20 cellular contexts compared by ENCODE assay signal in the genomic region with DNA sequence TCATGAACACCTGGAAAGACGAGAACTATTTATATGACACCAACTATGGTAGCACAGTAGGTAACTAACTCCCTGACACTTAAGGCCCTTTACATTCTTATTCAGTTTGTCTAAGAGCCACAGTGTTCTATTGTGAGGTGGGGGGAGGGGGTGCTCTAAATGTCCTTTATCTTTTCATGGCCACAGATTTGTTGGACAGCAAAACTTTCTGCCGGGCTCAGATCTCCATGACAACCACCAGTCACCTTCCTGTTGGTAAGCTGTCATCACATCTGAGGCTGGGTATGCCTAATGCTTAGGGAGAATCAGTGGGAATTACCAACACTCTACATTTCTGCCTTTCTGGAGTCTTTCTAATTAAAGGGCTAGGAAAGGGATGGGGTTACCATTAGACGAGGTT. TPM values are rescaled to one million over a fixed set of nuclear protein-coding genes. Genes with fewer than 3 reads are reported as not detected.
DNase-seq lines count a peak whose midpoint lies in the region; ATAC-seq lines count a peak whose summit lies in the region.
"Had no signal": no experiment of that assay in that cellular context is flagged by ENCODE, and none has a peak within 500 bp of the region (broad histone marks: within the 10 kb centered on the region; RNA-seq: fewer than 3 reads in every experiment).

No MANE protein-coding gene starts in this region.

- H3K36me3 ChIP-seq in neuronal stem cell (replicated peaks in 1 of 2; ENCODE audit: control insufficient read depth in 2 of 2, insufficient read depth in 2 of 2, low read length in 2 of 2): no peaks in the 10 kb centered on the region
- H3K36me3 ChIP-seq in effector memory CD4-positive, alpha-beta T cell (ENCODE audit: control insufficient read depth, insufficient read depth, low read length): no peaks in the 10 kb centered on the region
- H3K36me3 ChIP-seq: sigmoid colon had no signal

- H4K91ac ChIP-seq in neuronal stem cell (ENCODE audit: low read depth, low read length, poor library complexity): no peak overlapping the region

- no peak overlapping the region for H2AK5ac ChIP-seq in neuronal stem cell (ENCODE audit: low read depth, low read length)

- no peak overlapping the region for H2BK120ac ChIP-seq in neuronal stem cell (ENCODE audit: low read depth, low read length)

- ATAC-seq in activated CD4-positive, CD25-positive, alpha-beta regulatory T cell treated with anti-CD3 and anti-CD28 coated beads, Interleukin-2, amount 50 U/mL, for 24 hours: no peak
- ATAC-seq: stimulated activated memory B cell treated with anti-CD40 and anti-IgM and Interleukin-4, amounts not matched to agents 10 μg/mL and 1 μg/mL and 100 μg/mL, for 72 hours; upper lobe of right lung had no signal

- no peak overlapping the region for H3K27ac ChIP-seq in neuronal stem cell (replicated peaks; ENCODE audit: low read length)
- H3K27ac ChIP-seq in effector memory CD4-positive, alpha-beta T cell (ENCODE audit: insufficient read depth, low read length, poor library complexity, severe bottlenecking): no peak overlapping the region
- H3K27ac ChIP-seq: sigmoid colon, upper lobe of right lung had no signal

- H2BK15ac ChIP-seq in neuronal stem cell (ENCODE audit: low read length): no peak overlapping the region

- H2BK12ac ChIP-seq in neuronal stem cell (ENCODE audit: low read length): no peak overlapping the region

- H3K4me1 ChIP-seq in neuronal stem cell (ENCODE audit: control insufficient read depth in 2 of 2, insufficient read depth in 1 of 2, low read depth in 1 of 2, low read length in 2 of 2): peaks cover 13 to 31% of the 10 kb centered on the region in 2 donors
- peaks cover 23% of the 10 kb centered on the region for H3K4me1 ChIP-seq in effector memory CD4-positive, alpha-beta T cell (ENCODE audit: control insufficient read depth, insufficient read depth, low read length, poor library complexity, severe bottlenecking)
- H3K4me1 ChIP-seq: sigmoid colon had no signal

- no peak overlapping the region for H4K8ac ChIP-seq in neuronal stem cell (ENCODE audit: low read depth, low read length)

- no peak overlapping the region for H2BK5ac ChIP-seq in neuronal stem cell (ENCODE audit: low read length)

- no peaks in the 10 kb centered on the region for H3K27me3 ChIP-seq in neuronal stem cell (ENCODE audit: control insufficient read depth in 3 of 3, insufficient read depth in 3 of 3, low read depth in 1 of 3, low read length in 3 of 3)
- no peaks in the 10 kb centered on the region for H3K27me3 ChIP-seq in effector memory CD4-positive, alpha-beta T cell (replicated peaks; ENCODE audit: control insufficient read depth, insufficient read depth, low read length, poor library complexity, severe bottlenecking)
- H3K27me3 ChIP-seq: sigmoid colon, upper lobe of right lung had no signal

- H3K18ac ChIP-seq in neuronal stem cell (ENCODE audit: low read length): no peak overlapping the region

- H3K14ac ChIP-seq in neuronal stem cell (ENCODE audit: low read length): no peak overlapping the region

- DNase-seq in NCI-H748 (lab: John Stamatoyannopoulos, UW; ENCODE audit: unreplicated experiment): peak; percentile 11
- no peak for DNase-seq in NCI-H748 treated with DMSO at 0.1 percent for 48 hours (lab: John Stamatoyannopoulos, UW)
- DNase-seq in OCI-M1 (lab: John Stamatoyannopoulos, UW): peak; percentile 9
- peak; percentile 53 for DNase-seq in dermis blood vessel endothelial cell
- no peak for DNase-seq in neuronal stem cell (ENCODE audit: low spot score)
- DNase-seq in effector memory CD4-positive, alpha-beta T cell: no peak
- DNase-seq in DMS79 treated with DMSO at 0.1 percent for 48 hours (lab: John Stamatoyannopoulos, UW): no peak
- DNase-seq: activated CD4-positive, alpha-beta T cell treated with anti-CD3 and anti-CD28 coated beads for 48 hours; activated T-cell treated with anti-CD3 and anti-CD28 coated beads, Interleukin-2, amount 50 U/mL, for 1 hour; amniotic stem cell; H9; NCI-H1105; NCI-H446 treated with DMSO at 0.1 percent for 48 hours; nephron progenitor cell; sigmoid colon; stimulated activated CD4-positive, alpha-beta T cell treated with anti-CD3 and anti-CD28 coated beads, Interleukin-4, amount 100 ng/mL, for 4 hours; upper lobe of right lung had no signal

- peak overlapping the region; percentile 38 for H3K4ac ChIP-seq in neuronal stem cell (ENCODE audit: low read length)

- no peak overlapping the region for H2AFZ ChIP-seq in neuronal stem cell (ENCODE audit: low read length)

- H3K4me3 ChIP-seq in neuronal stem cell (ENCODE audit: low read length in 2 of 2): no peak overlapping the region
- no peak overlapping the region for H3K4me3 ChIP-seq in effector memory CD4-positive, alpha-beta T cell (ENCODE audit: insufficient read depth, low read depth, low read length, poor library complexity, severe bottlenecking)
- H3K4me3 ChIP-seq: sigmoid colon, upper lobe of right lung had no signal

- no peak overlapping the region for H3K9ac ChIP-seq in neuronal stem cell (ENCODE audit: low read depth, low read length, poor library complexity)

- H3K23ac ChIP-seq in neuronal stem cell (ENCODE audit: low read depth, low read length, poor library complexity): no peak overlapping the region

- no peaks in the 10 kb centered on the region for H3K9me3 ChIP-seq in neuronal stem cell (replicated peaks in 1 of 2; ENCODE audit: control insufficient read depth in 2 of 2, insufficient read depth in 1 of 2, low read depth in 1 of 2, low read length in 2 of 2)
- no peaks in the 10 kb centered on the region for H3K9me3 ChIP-seq in effector memory CD4-positive, alpha-beta T cell (ENCODE audit: control insufficient read depth, low read length)
- H3K9me3 ChIP-seq: sigmoid colon, upper lobe of right lung had no signal

- WGBS in neuronal stem cell (ENCODE audit: extremely low coverage in 2 of 2, insufficient read length in 2 of 2, insufficient replicate concordance in 1 of 2), 2 donors: no CpG with 5 or more reads among the region's 3 CpGs

- no peaks in the 10 kb centered on the region for H3K79me1 ChIP-seq in neuronal stem cell (ENCODE audit: low read depth, low read length)

- no peak overlapping the region for H3K4me2 ChIP-seq in neuronal stem cell (ENCODE audit: insufficient read depth, low read length, poor library complexity, severe bottlenecking)

RNA-seq across cellular contexts. Expression of a gene that starts 30.7 kb away (rescaled TPM):
- total RNA-seq in dermis blood vessel endothelial cell: 0.05 and 0.17 TPM in 2 replicates
- polyA plus RNA-seq in neuronal stem cell (2013, experiment 1 of 2): 0.07 TPM
- polyA plus RNA-seq in neuronal stem cell (2013, experiment 2 of 2): 0.01 TPM
- total RNA-seq: H9; T-helper 1 cell treated with Interleukin-12 subunit alpha and Interleukin-12 subunit beta and Interleukin-4 antibody, amounts not matched to agents 30 ng/mL and 1 ng/mL, for 36 hours had no signal

Comparison
In these comparisons a context has a peak if more than half of its experiments do, and no peak if none do; other contexts are left out.
1. DNase-seq: peak in NCI-H748 (single experiment), OCI-M1 (single experiment) and dermis blood vessel endothelial cell (single experiment); none in NCI-H748 treated with DMSO at 0.1 percent for 48 hours (single experiment), neuronal stem cell (single experiment), effector memory CD4-positive, alpha-beta T cell (0 of 3) and DMS79 treated with DMSO at 0.1 percent for 48 hours (single experiment).